18 cellular contexts compared by ENCODE assay signal in the genomic region with DNA sequence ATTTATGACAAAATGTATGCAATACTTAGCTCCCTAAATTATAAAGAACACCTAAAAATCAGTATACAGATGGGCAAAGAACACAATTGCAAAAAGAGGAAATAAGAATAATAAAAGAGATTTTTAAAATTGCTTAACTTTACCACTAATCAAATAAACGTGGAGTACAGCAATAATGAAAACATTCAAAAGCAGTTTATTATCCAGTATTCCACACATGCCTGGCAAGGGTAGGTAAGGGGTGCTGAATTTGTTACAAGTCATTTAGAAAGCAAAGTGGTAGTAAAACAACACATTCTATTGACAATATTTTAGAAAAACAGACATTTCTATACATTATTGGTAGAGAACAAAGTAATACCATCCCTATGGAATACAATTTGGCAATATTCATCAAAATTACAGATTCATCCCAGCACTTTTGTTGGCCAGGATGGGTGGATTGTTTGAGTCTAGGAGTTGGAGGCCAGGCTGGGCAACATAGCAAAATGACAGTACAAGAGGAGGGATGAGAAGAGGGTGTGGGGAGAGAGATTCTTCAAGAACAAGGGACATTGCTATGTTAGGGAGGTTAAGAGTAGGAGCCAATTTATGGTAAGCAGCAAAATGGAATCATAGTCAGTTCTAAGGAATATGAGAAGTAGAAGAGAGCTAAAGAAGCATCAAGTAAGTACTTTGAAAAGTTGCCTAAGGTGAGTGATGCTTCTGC. TPM values are rescaled to one million over a fixed set of nuclear protein-coding genes. Genes with fewer than 3 reads are reported as not detected.
A peak's percentile ranks its signal among the peaks of the same experiment; 100 is the strongest.
DNase-seq lines count a peak whose midpoint lies in the region; ATAC-seq and TF ChIP-seq lines count a peak whose summit lies in the region.
"Had no signal": no experiment of that assay in that cellular context is flagged by ENCODE, and none has a peak within 500 bp of the region (broad histone marks: within the 10 kb centered on the region; RNA-seq: fewer than 3 reads in every experiment).

No MANE protein-coding gene starts in this region.

- intact Hi-C loops in tibial artery (cut with DNase I; ENCODE audit: low total_unique reads): no loop called here

- H3K27me3 ChIP-seq in foreskin keratinocyte (no peaks in the 10 kb centered on the region), tibial artery (no peaks in the 10 kb centered on the region)
- H3K27me3 ChIP-seq: esophagus muscularis mucosa, heart right ventricle, upper lobe of left lung had no signal

- TF ChIP-seq CTCF in astrocyte of the spinal cord (IDR thresholded peaks at IDR 0.05; ENCODE audit: low read depth, low read length) (no peak), foreskin keratinocyte (conservative IDR thresholded peaks at IDR 0.05) (no peak), tibial artery (IDR thresholded peaks at IDR 0.05) (no peak)

- H3K27ac ChIP-seq in foreskin keratinocyte (peak overlapping the region; percentile 95), tibial artery (peak overlapping the region; percentile 8 to 11)
- H3K27ac ChIP-seq: upper lobe of left lung had no signal

- H3K4me3 ChIP-seq in astrocyte of the spinal cord (ENCODE audit: low read depth, low read length): no peak overlapping the region
- H3K4me3 ChIP-seq in tibial artery: no peak overlapping the region
- H3K4me3 ChIP-seq: esophagus muscularis mucosa, heart right ventricle, upper lobe of left lung had no signal

- ATAC-seq in foreskin keratinocyte: peak; percentile 43
- no peak for ATAC-seq in HG02870 (IDR thresholded peaks at IDR 0.05; ENCODE audit: unreplicated experiment)
- ATAC-seq: heart right ventricle had no signal

- H3K4me1 ChIP-seq in foreskin keratinocyte (peaks cover 26% of the 10 kb centered on the region), tibial artery (peaks cover 0 to 12% (median 0%) of the 10 kb centered on the region in 4 donors)

- DNase-seq in LHCN-M2 (ENCODE audit: low read depth) (peak; percentile 4), astrocyte of the spinal cord (ENCODE audit: low read depth, low spot score) (peak; percentile 12), foreskin keratinocyte (no peak), tibial artery (no peak), RPMI8226 (no peak), NCI-H446 (lab: John Stamatoyannopoulos, UW) (no peak)
- DNase-seq: activated CD4-positive, alpha-beta T cell treated with anti-CD3 and anti-CD28 coated beads for 48 hours; Calu3; caudate nucleus; heart right ventricle; NCI-H187 treated with DMSO at 0.1 percent for 48 hours; nucleus accumbens; stimulated activated naive CD4-positive, alpha-beta T cell treated with Interleukin-2 at 50 U/mL for 16 hours; upper lobe of left lung had no signal

- H3K9me3 ChIP-seq in tibial artery: no peaks in the 10 kb centered on the region
- H3K9me3 ChIP-seq: esophagus muscularis mucosa, heart right ventricle, upper lobe of left lung had no signal

- H3K36me3 ChIP-seq in tibial artery: peaks cover 4 to 7% (median 7%) of the 10 kb centered on the region in 3 donors

- in situ Hi-C loops in astrocyte of the spinal cord (cut with HindIII; ENCODE audit: low sequenced_read_pairs): no loop called here

RNA-seq across cellular contexts. Expression of a gene that starts 3.7 kb away (rescaled TPM):
- total RNA-seq in LHCN-M2 (2014; rRNA removed) (not detected in 2 replicates), foreskin keratinocyte (0.21 and 0.31 TPM in 2 replicates)
- 0.12 TPM for polyA plus RNA-seq in LHCN-M2 (2012)
- 0.22 and 0.25 TPM in 2 replicates for polyA plus RNA-seq in foreskin keratinocyte
- total RNA-seq: H4 had no signal
- polyA plus RNA-seq: IgD-negative memory B cell had no signal

Comparison
In these comparisons a context has a peak if more than half of its experiments do, and no peak if none do; other contexts are left out.
1. DNase-seq: peak in LHCN-M2 (single experiment) and astrocyte of the spinal cord (single experiment); none in foreskin keratinocyte (0 of 2), tibial artery (0 of 2), RPMI8226 (single experiment) and NCI-H446 (0 of 2).